In the genomic region with DNA sequence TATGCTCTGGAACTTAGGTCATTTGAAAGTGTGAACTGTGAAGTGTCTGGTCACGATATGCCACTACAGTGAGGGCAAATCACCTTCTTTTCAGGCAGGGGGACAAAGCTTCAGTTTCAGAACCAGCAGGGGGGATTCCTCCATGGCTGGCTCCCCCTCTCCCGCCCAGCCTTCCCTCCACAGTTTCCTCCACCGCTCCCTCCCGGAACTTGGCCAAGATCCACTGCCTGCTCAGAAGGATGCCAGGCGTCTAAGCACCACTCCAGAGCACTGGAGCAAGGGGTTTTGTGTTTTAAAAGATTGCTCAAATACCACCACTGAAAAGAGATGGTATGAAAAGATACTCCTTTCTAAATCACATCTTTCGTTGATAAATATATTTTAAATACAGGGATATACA, we compare ENCODE assay signal across 23 cellular contexts.
DNase-seq lines count a peak whose midpoint lies in the region; ATAC-seq and TF ChIP-seq lines count a peak whose summit lies in the region.
"Had no signal": no experiment of that assay in that cellular context is flagged by ENCODE, and none has a peak within 500 bp of the region (broad histone marks: within the 10 kb centered on the region; RNA-seq: fewer than 3 reads in every experiment).

No MANE protein-coding gene starts in this region.

- H3K4me1 Mint-ChIP-seq in activated naive CD8-positive, alpha-beta T cell treated with anti-CD3 and anti-CD28 coated beads, Interleukin-2, amount 50 U/mL, for 24 hours, result peaks cover 2% of the 10 kb centered on the region
- H3K4me1 Mint-ChIP-seq: activated B cell treated with CpG ODN at 0.5 μM for 24 hours; activated naive CD8-positive, alpha-beta T cell treated with anti-CD3 and anti-CD28 coated beads, Interleukin-2, amount 10 ng/mL, durations not matched to agents 7 days and 5 days; CD4-positive, CD25-positive, alpha-beta regulatory T cell; memory B cell had no signal

- no peaks in the 10 kb centered on the region for H3K36me3 Mint-ChIP-seq in activated naive CD8-positive, alpha-beta T cell treated with anti-CD3 and anti-CD28 coated beads, Interleukin-2, amount 50 U/mL, for 24 hours (ENCODE audit: low read depth)
- H3K36me3 Mint-ChIP-seq: CD4-positive, CD25-positive, alpha-beta regulatory T cell; memory B cell; natural killer cell had no signal

- CTCF ChIA-PET in HEK293 (lab: Yijun Ruan, JAX), result no interaction called here

- H3K27me3 ChIP-seq in lower lobe of right lung (ENCODE audit: low read depth), result no peaks in the 10 kb centered on the region
- H3K27me3 ChIP-seq: testis had no signal

- H3K9me3 ChIP-seq in HEK293 (ENCODE audit: control insufficient read depth, insufficient read depth, low read depth, low read length), result no peaks in the 10 kb centered on the region
- no peaks in the 10 kb centered on the region for H3K9me3 ChIP-seq in lower lobe of right lung
- H3K9me3 ChIP-seq: testis had no signal

- no peak for TF ChIP-seq CTCF in HEK293 (tag by site-specific recombination; IDR thresholded peaks at IDR 0.05)
- no peak for TF ChIP-seq CTCF in lower lobe of right lung (IDR thresholded peaks at IDR 0.05)

- POLR2A ChIA-PET in HEK293 (lab: Yijun Ruan, JAX), result no interaction called here

- H3K4me3 Mint-ChIP-seq in activated naive CD8-positive, alpha-beta T cell treated with anti-CD3 and anti-CD28 coated beads, Interleukin-2, amount 50 U/mL, for 24 hours, result no peak overlapping the region
- H3K4me3 Mint-ChIP-seq: activated B cell treated with CpG ODN at 0.5 μM for 24 hours; activated naive CD8-positive, alpha-beta T cell treated with anti-CD3 and anti-CD28 coated beads, Interleukin-2, amount 10 ng/mL, durations not matched to agents 7 days and 5 days; CD4-positive, CD25-positive, alpha-beta regulatory T cell; memory B cell; natural killer cell had no signal

- peak; percentile 55 to 66 for ATAC-seq in lower lobe of right lung
- ATAC-seq in esophagus mucosa, result no peak
- no peak for ATAC-seq in activated naive CD8-positive, alpha-beta T cell treated with anti-CD3 and anti-CD28 coated beads, Interleukin-2, amount 50 U/mL, for 24 hours
- ATAC-seq: natural killer cell had no signal

- intact Hi-C loops in lower lobe of right lung (cut with DNase I) (no loop called here), posterior cingulate gyrus (cut with DNase I) (no loop called here)

- H3K27ac ChIP-seq in HEK293 (ENCODE audit: extremely low read depth, low read depth, low read length), result no peak overlapping the region
- H3K27ac ChIP-seq in lower lobe of right lung, result no peak overlapping the region
- H3K27ac ChIP-seq: testis had no signal

- H3K4me1 ChIP-seq in HEK293 (ENCODE audit: control insufficient read depth, insufficient read depth, low read length) (no peaks in the 10 kb centered on the region), lower lobe of right lung (no peaks in the 10 kb centered on the region)
- H3K4me1 ChIP-seq: testis had no signal

- DNase-seq in cerebellum (ENCODE audit: low spot score) (peak; percentile 33), lower lobe of right lung (peak; percentile 50), posterior cingulate gyrus (peak in 7 of 10 donors; percentile 20 to 88 (median 45)), HuH-7.5 (ENCODE audit: low spot score) (no peak), RKO (ENCODE audit: low spot score) (no peak)
- no peak for DNase-seq in activated naive CD8-positive, alpha-beta T cell treated with anti-CD3 and anti-CD28 coated beads, Interleukin-2, amount 50 U/mL, for 24 hours
- DNase-seq: activated B cell treated with CpG ODN at 0.5 μM for 24 hours; activated CD4-positive, alpha-beta T cell treated with anti-CD3 and anti-CD28 coated beads, Interleukin-2, amount 50 U/mL, for 48 hours; activated naive CD8-positive, alpha-beta T cell treated with anti-CD3 and anti-CD28 coated beads, Interleukin-2, amount 10 ng/mL, durations not matched to agents 7 days and 5 days; CD4-positive, CD25-positive, alpha-beta regulatory T cell; dermis blood vessel endothelial cell; DMS 273 treated with DMSO at 0.1 percent for 48 hours; GDM1; KBM-7; MM.1S; natural killer cell; NCI-H146; NCI-H526 treated with DMSO at 0.1 percent for 48 hours; testis had no signal

- H3K4me3 ChIP-seq in HEK293 (ENCODE audit: low read depth, low read length) (no peak overlapping the region), lower lobe of right lung (no peak overlapping the region)
- H3K4me3 ChIP-seq: testis had no signal

- H3K9me3 Mint-ChIP-seq in activated naive CD8-positive, alpha-beta T cell treated with anti-CD3 and anti-CD28 coated beads, Interleukin-2, amount 50 U/mL, for 24 hours, result no peaks in the 10 kb centered on the region
- H3K9me3 Mint-ChIP-seq: activated B cell treated with CpG ODN at 0.5 μM for 24 hours; activated naive CD8-positive, alpha-beta T cell treated with anti-CD3 and anti-CD28 coated beads, Interleukin-2, amount 10 ng/mL, durations not matched to agents 7 days and 5 days; memory B cell; natural killer cell had no signal

- no peaks in the 10 kb centered on the region for H3K27me3 Mint-ChIP-seq in activated naive CD8-positive, alpha-beta T cell treated with anti-CD3 and anti-CD28 coated beads, Interleukin-2, amount 50 U/mL, for 24 hours
- H3K27me3 Mint-ChIP-seq: activated B cell treated with CpG ODN at 0.5 μM for 24 hours; activated naive CD8-positive, alpha-beta T cell treated with anti-CD3 and anti-CD28 coated beads, Interleukin-2, amount 10 ng/mL, durations not matched to agents 7 days and 5 days; CD4-positive, CD25-positive, alpha-beta regulatory T cell; progenitor cell of endocrine pancreas had no signal

- H3K36me3 ChIP-seq in HEK293 (ENCODE audit: control insufficient read depth in 2 of 2, insufficient read depth in 1 of 2, low read length in 2 of 2), result no peaks in the 10 kb centered on the region
- H3K36me3 ChIP-seq in lower lobe of right lung, result no peaks in the 10 kb centered on the region

- no peak overlapping the region for H3K27ac Mint-ChIP-seq in activated naive CD8-positive, alpha-beta T cell treated with anti-CD3 and anti-CD28 coated beads, Interleukin-2, amount 50 U/mL, for 24 hours
- H3K27ac Mint-ChIP-seq: activated B cell treated with CpG ODN at 0.5 μM for 24 hours; activated naive CD8-positive, alpha-beta T cell treated with anti-CD3 and anti-CD28 coated beads, Interleukin-2, amount 10 ng/mL, durations not matched to agents 7 days and 5 days; CD4-positive, CD25-positive, alpha-beta regulatory T cell; memory B cell; natural killer cell; progenitor cell of endocrine pancreas had no signal

TF ChIP-seq in HEK293, 187 proteins besides CTCF, POLR2A, EP300 and RAD21 (continues in another document):
- TF ChIP-seq ZNF223 (tag by site-specific recombination; IDR thresholded peaks at IDR 0.05), result no peak
- TF ChIP-seq, protein P1, sequence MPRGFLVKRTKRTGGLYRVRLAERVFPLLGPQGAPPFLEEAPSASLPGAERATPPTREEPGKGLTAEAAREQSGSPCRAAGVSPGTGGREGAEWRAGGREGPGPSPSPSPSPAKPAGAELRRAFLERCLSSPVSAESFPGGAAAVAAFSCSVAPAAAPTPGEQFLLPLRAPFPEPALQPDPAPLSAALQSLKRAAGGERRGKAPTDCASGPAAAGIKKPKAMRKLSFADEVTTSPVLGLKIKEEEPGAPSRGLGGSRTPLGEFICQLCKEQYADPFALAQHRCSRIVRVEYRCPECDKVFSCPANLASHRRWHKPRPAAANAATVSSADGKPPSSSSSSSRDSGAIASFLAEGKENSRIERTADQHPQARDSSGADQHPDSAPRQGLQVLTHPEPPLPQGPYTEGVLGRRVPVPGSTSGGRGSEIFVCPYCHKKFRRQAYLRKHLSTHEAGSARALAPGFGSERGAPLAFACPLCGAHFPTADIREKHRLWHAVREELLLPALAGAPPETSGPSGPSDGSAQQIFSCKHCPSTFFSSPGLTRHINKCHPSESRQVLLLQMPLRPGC (tag by site-specific recombination; IDR thresholded peaks at IDR 0.05), result no peak
- no peak for TF ChIP-seq ZNF701 (tag by site-specific recombination; IDR thresholded peaks at IDR 0.05)
- peak; percentile 48; the same call in 1 of the 2 replicates for TF ChIP-seq ZNF398 (tag by site-specific recombination; IDR thresholded peaks at IDR 0.05)
- TF ChIP-seq OVOL3 (tag by site-specific recombination; IDR thresholded peaks at IDR 0.05), result no peak
- TF ChIP-seq ZNF654 (tag by site-specific recombination; IDR thresholded peaks at IDR 0.05; ENCODE audit: low read depth), result no peak
- no peak for TF ChIP-seq MZF1 (tag by site-specific recombination; IDR thresholded peaks at IDR 0.05; ENCODE audit: borderline replicate concordance)
- no peak for TF ChIP-seq ZBTB7A (tag by site-specific recombination; IDR thresholded peaks at IDR 0.05; ENCODE audit: low read depth)
- no peak for TF ChIP-seq ZNF19 (tag by site-specific recombination; IDR thresholded peaks at IDR 0.05; ENCODE audit: low read depth)
- TF ChIP-seq ZIC2 (tag by site-specific recombination; IDR thresholded peaks at IDR 0.05), result 0 out of 2 replicates have a peak, but pooled peaks have one; percentile 11
- no peak for TF ChIP-seq ZNF521 (tag by site-specific recombination; IDR thresholded peaks at IDR 0.05)
- TF ChIP-seq BCL6B (tag by site-specific recombination; IDR thresholded peaks at IDR 0.05), result no peak
- TF ChIP-seq GLIS1 (tag by site-specific recombination; IDR thresholded peaks at IDR 0.05), result no peak

Comparison
In these comparisons a context has a peak if more than half of its experiments do, and no peak if none do; other contexts are left out.
1. DNase-seq: peak in cerebellum (single experiment), lower lobe of right lung (single experiment) and posterior cingulate gyrus (7 of 10); none in HuH-7.5 (single experiment), activated naive CD8-positive, alpha-beta T cell treated with anti-CD3 and anti-CD28 coated beads, Interleukin-2, amount 50 U/mL, for 24 hours (single experiment) and RKO (single experiment).
2. ATAC-seq: peak in lower lobe of right lung (2 of 2); none in esophagus mucosa (single experiment) and activated naive CD8-positive, alpha-beta T cell treated with anti-CD3 and anti-CD28 coated beads, Interleukin-2, amount 50 U/mL, for 24 hours (single experiment).